Comparison of ENCODE assay signal across 9 cellular contexts in the genomic region with DNA sequence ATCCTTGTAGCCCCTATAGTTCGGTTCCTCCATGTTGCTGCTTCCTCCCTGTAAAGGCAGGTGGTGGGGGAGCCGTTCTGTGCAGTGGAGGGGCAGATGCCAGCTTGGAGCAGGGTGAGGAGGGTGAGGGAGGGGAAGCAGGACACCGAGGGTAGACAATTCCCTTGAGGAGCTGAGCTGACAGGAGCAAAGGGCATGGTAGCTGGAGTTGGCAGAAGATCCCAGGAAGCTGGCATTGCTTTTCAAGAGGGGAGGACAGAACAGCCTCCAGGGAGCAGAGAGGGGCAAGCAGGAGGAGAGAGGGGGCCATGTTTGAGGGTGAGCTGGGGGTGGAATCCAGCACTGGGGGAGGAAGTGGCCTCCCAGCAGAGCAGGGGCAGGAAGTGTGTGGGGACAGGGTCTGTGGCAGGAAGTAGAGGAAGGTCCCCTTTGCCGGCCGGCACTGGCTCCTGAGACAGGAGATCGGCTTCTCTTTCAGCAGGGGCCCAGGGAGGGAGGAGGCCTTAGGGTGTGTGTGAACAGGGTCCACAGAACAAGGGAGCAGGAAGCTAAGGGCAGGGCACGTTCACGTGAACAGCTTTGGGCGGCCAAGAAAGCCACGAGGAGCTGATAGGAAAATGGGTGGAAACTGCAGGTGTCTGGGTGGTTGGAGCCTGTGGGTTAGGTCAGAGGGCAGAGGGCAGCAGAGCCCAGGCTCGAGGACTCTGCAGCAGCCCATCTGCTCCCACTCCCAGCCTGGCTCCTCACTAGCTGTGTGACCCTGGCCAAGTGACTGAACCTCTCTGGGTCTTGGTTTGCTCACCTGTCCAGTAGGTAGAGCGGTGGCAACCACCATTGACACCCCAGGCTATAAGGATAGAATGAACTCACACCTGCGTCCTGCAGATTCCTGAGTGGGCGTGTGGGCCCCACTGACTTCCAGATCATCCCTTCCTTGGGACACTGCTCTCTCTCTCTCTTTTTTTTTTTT. TPM values are rescaled to one million over a fixed set of nuclear protein-coding genes. Genes with fewer than 3 reads are reported as not detected.
DNase-seq lines count a peak whose midpoint lies in the region; ATAC-seq, FAIRE-seq and TF ChIP-seq lines count a peak whose summit lies in the region.
"Had no signal": no experiment of that assay in that cellular context is flagged by ENCODE, and none has a peak within 500 bp of the region (broad histone marks: within the 10 kb centered on the region; RNA-seq: fewer than 3 reads in every experiment).

No MANE protein-coding gene starts in this region.

- no peaks in the 10 kb centered on the region for H3F3A ChIP-seq in DOHH2 (ENCODE audit: control insufficient read depth, insufficient read depth)

- no peak for TF ChIP-seq CTCF in DOHH2 (IDR thresholded peaks at IDR 0.05; ENCODE audit: low read depth, low read length, poor library complexity, severe bottlenecking)
- TF ChIP-seq CTCF in pancreas (IDR thresholded peaks at IDR 0.05), result no peak
- TF ChIP-seq CTCF in tibial nerve (IDR thresholded peaks at IDR 0.05), result no peak

- H3K4me3 ChIP-seq in DOHH2 (ENCODE audit: low read length) (peak overlapping the region; percentile 36), pancreas (no peak overlapping the region), tibial nerve (no peak overlapping the region)

- intact Hi-C loops in pancreas (cut with DNase I), result no loop called here

- no peak for TF ChIP-seq EP300 in tibial nerve (IDR thresholded peaks at IDR 0.05)

- H3K9me3 ChIP-seq in DOHH2 (ENCODE audit: control insufficient read depth, insufficient read depth, low read length) (no peaks in the 10 kb centered on the region), pancreas (no peaks in the 10 kb centered on the region), tibial nerve (no peaks in the 10 kb centered on the region)

- H3K9me2 ChIP-seq in DOHH2 (replicated peaks; ENCODE audit: control insufficient read depth, low read length), result no peaks in the 10 kb centered on the region

- H4K20me1 ChIP-seq in DOHH2 (ENCODE audit: control insufficient read depth, insufficient read depth, low read depth, low read length), result no peaks in the 10 kb centered on the region

- peaks cover 9% of the 10 kb centered on the region for H3K36me3 Mint-ChIP-seq in activated naive CD8-positive, alpha-beta T cell treated with anti-CD3 and anti-CD28 coated beads, Interleukin-2, amount 10 ng/mL, durations not matched to agents 7 days and 5 days

- H3K4me1 ChIP-seq in DOHH2 (ENCODE audit: control insufficient read depth, low read length), result peaks cover 14% of the 10 kb centered on the region
- H3K4me1 ChIP-seq in pancreas, result peaks cover 7 to 31% (median 15%) of the 10 kb centered on the region in 3 donors
- peaks cover 0 to 17% (median 0%) of the 10 kb centered on the region in 4 donors for H3K4me1 ChIP-seq in tibial nerve

- peak overlapping the region; percentile 64 for H3K4me3 Mint-ChIP-seq in activated naive CD8-positive, alpha-beta T cell treated with anti-CD3 and anti-CD28 coated beads, Interleukin-2, amount 10 ng/mL, durations not matched to agents 7 days and 5 days

- no peaks in the 10 kb centered on the region for H3K27me3 ChIP-seq in DOHH2 (ENCODE audit: control insufficient read depth, low read length)
- no peaks in the 10 kb centered on the region for H3K27me3 ChIP-seq in pancreas
- H3K27me3 ChIP-seq in tibial nerve, result no peaks in the 10 kb centered on the region

- peaks cover 41% of the 10 kb centered on the region for H3K4me1 Mint-ChIP-seq in activated naive CD8-positive, alpha-beta T cell treated with anti-CD3 and anti-CD28 coated beads, Interleukin-2, amount 10 ng/mL, durations not matched to agents 7 days and 5 days

- H3K79me2 ChIP-seq in DOHH2 (ENCODE audit: control insufficient read depth, low read length), result no peaks in the 10 kb centered on the region

- H3K9me3 Mint-ChIP-seq in activated naive CD8-positive, alpha-beta T cell treated with anti-CD3 and anti-CD28 coated beads, Interleukin-2, amount 10 ng/mL, durations not matched to agents 7 days and 5 days, result no peaks in the 10 kb centered on the region

- 51 to 52% methylated on average over 13 to 14 of the region's 14 CpGs for WGBS in pancreas, 2 donors
- 36 to 38% methylated on average over 14 of the region's 14 CpGs for WGBS in tibial nerve, 2 donors

- POLR2A ChIA-PET in activated naive CD8-positive, alpha-beta T cell treated with anti-CD3 and anti-CD28 coated beads, Interleukin-2, amount 10 ng/mL, durations not matched to agents 7 days and 5 days (lab: Charles Lee), result interaction anchor here (1.3 to 3.6 kb wide), 7 partner anchors 9 to 48 kb away, joined by 3 to 24 read pairs (median 9); a partner anchor contains a TSS

- peak overlapping the region; percentile 67 for H3K4me2 ChIP-seq in DOHH2 (ENCODE audit: low read length)
- H3K4me2 ChIP-seq: KMS-11 had no signal

- H3K27me3 Mint-ChIP-seq in activated naive CD8-positive, alpha-beta T cell treated with anti-CD3 and anti-CD28 coated beads, Interleukin-2, amount 10 ng/mL, durations not matched to agents 7 days and 5 days, result no peaks in the 10 kb centered on the region

- no peak for TF ChIP-seq POLR2A in tibial nerve (IDR thresholded peaks at IDR 0.05)

- peak overlapping the region; percentile 91 for H3K27ac Mint-ChIP-seq in activated naive CD8-positive, alpha-beta T cell treated with anti-CD3 and anti-CD28 coated beads, Interleukin-2, amount 10 ng/mL, durations not matched to agents 7 days and 5 days

- peak; percentile 93 for ATAC-seq in activated naive CD8-positive, alpha-beta T cell treated with anti-CD3 and anti-CD28 coated beads, Interleukin-2, amount 10 ng/mL, durations not matched to agents 7 days and 5 days (ENCODE audit: low read depth)
- peak in 1 of 4 donors; percentile 1 for ATAC-seq in pancreas
- no peak for ATAC-seq in HG03025 (IDR thresholded peaks at IDR 0.05; ENCODE audit: low FRiP score, unreplicated experiment)
- ATAC-seq in GM18858 (IDR thresholded peaks at IDR 0.05; ENCODE audit: unreplicated experiment), result no peak

- FAIRE-seq in pancreas (lab: Jason Lieb, UNC), result no peak

- peak overlapping the region; percentile 9; the same call in 1 of the 2 replicates for H3K27ac ChIP-seq in DOHH2 (ENCODE audit: low read depth, low read length)
- H3K27ac ChIP-seq in pancreas, result peak overlapping the region; percentile 36 to 85 (median 60)
- H3K27ac ChIP-seq in tibial nerve, result peak overlapping the region in 1 of 4 donors; percentile 74
- H3K27ac ChIP-seq: KMS-11 had no signal

- DNase-seq in NOMO-1 (lab: John Stamatoyannopoulos, UW; ENCODE audit: unreplicated experiment in 2 of 2) (peak; percentile 49 to 71), pancreas (no peak), tibial nerve (ENCODE audit: low spot score in 2 of 2) (no peak), DMS153 (lab: John Stamatoyannopoulos, UW) (no peak)
- DNase-seq in activated naive CD8-positive, alpha-beta T cell treated with anti-CD3 and anti-CD28 coated beads, Interleukin-2, amount 10 ng/mL, durations not matched to agents 7 days and 5 days, result peak; percentile 73

- H3K36me3 ChIP-seq in DOHH2 (ENCODE audit: control insufficient read depth, low read length) (no peaks in the 10 kb centered on the region), pancreas (no peaks in the 10 kb centered on the region), tibial nerve (no peaks in the 10 kb centered on the region)

RNA-seq across cellular contexts. Expression of a gene that starts 17.5 kb away (rescaled TPM):
- total RNA-seq in activated naive CD8-positive, alpha-beta T cell treated with anti-CD3 and anti-CD28 coated beads, Interleukin-2, amount 10 ng/mL, durations not matched to agents 7 days and 5 days, result 1 to 10 TPM; 6.7 to 6.9 TPM
- total RNA-seq in pancreas (10 to 100 TPM in 5 of 6 donors, 1 to 10 TPM in 1; 7.6 to 27.5 (median 17.2) TPM), tibial nerve (10 to 100 TPM in 3 of 4 donors, 1 to 10 TPM in 1; 5.4 to 49.8 (median 23.4) TPM)
- polyA plus RNA-seq in pancreas, result 10 to 100 TPM; 43.7 to 51.7 TPM

RNA-seq across cellular contexts. Expression of a gene that starts 47.5 kb away (rescaled TPM):
- 10 to 100 TPM; 26.5 to 32.9 TPM for total RNA-seq in activated naive CD8-positive, alpha-beta T cell treated with anti-CD3 and anti-CD28 coated beads, Interleukin-2, amount 10 ng/mL, durations not matched to agents 7 days and 5 days
- under 1 TPM; 0.08 to 0.89 (median 0.44) TPM for total RNA-seq in pancreas
- polyA plus RNA-seq in pancreas, result under 1 TPM; 0.84 to 0.96 TPM
- total RNA-seq in tibial nerve, result under 1 TPM in 1 of 4 donors, not detected in 3; 0.44 TPM

Comparison
In these comparisons a context has a peak if more than half of its experiments do, and no peak if none do; other contexts are left out.
1. DNase-seq: peak in NOMO-1 (2 of 2) and activated naive CD8-positive, alpha-beta T cell treated with anti-CD3 and anti-CD28 coated beads, Interleukin-2, amount 10 ng/mL, durations not matched to agents 7 days and 5 days (single experiment); none in pancreas (0 of 6), tibial nerve (0 of 2) and DMS153 (single experiment).
2. RNA of a gene that starts 47.5 kb away (total RNA-seq): 26.5 to 32.9 TPM in activated naive CD8-positive, alpha-beta T cell treated with anti-CD3 and anti-CD28 coated beads, Interleukin-2, amount 10 ng/mL, durations not matched to agents 7 days and 5 days; 0.08 to 0.89 TPM in pancreas and 0.44 TPM in tibial nerve; every median in the first group is over 10 times any median in the second.